8 cellular contexts compared by ENCODE assay signal in genomic region chr5:94793113-94793815, GRCh38.
A peak's percentile ranks its signal among the peaks of the same experiment; 100 is the strongest.
DNase-seq lines count a peak whose midpoint lies in the region; ATAC-seq and TF ChIP-seq lines count a peak whose summit lies in the region.

No MANE protein-coding gene starts in this region.

- no peak overlapping the region for H3K4me3 ChIP-seq in AG09309 (ENCODE audit: control insufficient read depth, low read depth, low read length)
- no peak overlapping the region for H3K4me3 ChIP-seq in prostate gland
- no peak overlapping the region for H3K4me3 ChIP-seq in uterus

- H3K4me1 Mint-ChIP-seq in T-helper 2 cell treated with Interferon-gamma antibody and Interleukin-4, amounts not matched to agents 5 μg/mL and 100 μg/mL, for 36 hours (ENCODE audit: low read depth) = peaks cover 41% of the 10 kb centered on the region

- no peaks in the 10 kb centered on the region for H3K9me3 Mint-ChIP-seq in T-helper 2 cell treated with Interferon-gamma antibody and Interleukin-4, amounts not matched to agents 5 μg/mL and 100 μg/mL, for 36 hours

- H3K27me3 ChIP-seq in prostate gland (replicated peaks; ENCODE audit: insufficient read depth) (no peaks in the 10 kb centered on the region), uterus (no peaks in the 10 kb centered on the region)

- H3K36me3 Mint-ChIP-seq in T-helper 2 cell treated with Interferon-gamma antibody and Interleukin-4, amounts not matched to agents 5 μg/mL and 100 μg/mL, for 36 hours (ENCODE audit: low read depth) = peaks cover 6% of the 10 kb centered on the region

- ATAC-seq in GM18870 (IDR thresholded peaks at IDR 0.05; ENCODE audit: unreplicated experiment) (peak; percentile 100), HG03060 (IDR thresholded peaks at IDR 0.05; ENCODE audit: low read depth, unreplicated experiment) (peak; percentile 99)

- DNase-seq in AG09309 (ENCODE audit: low read depth) (peak; percentile 67), inferior parietal cortex (ENCODE audit: extremely low spot score) (peak; percentile 29), prostate gland (ENCODE audit: low spot score) (no peak), uterus (no peak), C1 segment of cervical spinal cord (lab: John Stamatoyannopoulos, UW) (no peak)
- DNase-seq in T-helper 2 cell treated with Interferon-gamma antibody and Interleukin-4, amounts not matched to agents 5 μg/mL and 100 μg/mL, for 36 hours (ENCODE audit: low spot score) = peak; percentile 52

- H3K4me1 ChIP-seq in prostate gland (replicated peaks) (no peaks in the 10 kb centered on the region), uterus (no peaks in the 10 kb centered on the region)

- H3K27ac ChIP-seq in prostate gland = no peak overlapping the region
- no peak overlapping the region for H3K27ac ChIP-seq in uterus

- peaks cover 17% of the 10 kb centered on the region for H3K27me3 Mint-ChIP-seq in T-helper 2 cell treated with Interferon-gamma antibody and Interleukin-4, amounts not matched to agents 5 μg/mL and 100 μg/mL, for 36 hours (ENCODE audit: low read depth)

- H3K36me3 ChIP-seq in prostate gland = no peaks in the 10 kb centered on the region
- H3K36me3 ChIP-seq in uterus = no peaks in the 10 kb centered on the region

- peak overlapping the region; percentile 75 for H3K4me3 Mint-ChIP-seq in T-helper 2 cell treated with Interferon-gamma antibody and Interleukin-4, amounts not matched to agents 5 μg/mL and 100 μg/mL, for 36 hours

- no peak for TF ChIP-seq POLR2A in prostate gland (IDR thresholded peaks at IDR 0.05)
- TF ChIP-seq POLR2A in uterus (IDR thresholded peaks at IDR 0.05) = no peak

- peak overlapping the region; percentile 94 for H3K27ac Mint-ChIP-seq in T-helper 2 cell treated with Interferon-gamma antibody and Interleukin-4, amounts not matched to agents 5 μg/mL and 100 μg/mL, for 36 hours

- TF ChIP-seq CTCF in AG09309 (IDR thresholded peaks at IDR 0.05; ENCODE audit: control insufficient read depth, insufficient read depth, low read depth, low read length, missing control alignments) (no peak), prostate gland (IDR thresholded peaks at IDR 0.05) (no peak), uterus (IDR thresholded peaks at IDR 0.05) (no peak)

- intact Hi-C loops in prostate gland (cut with DNase I) (no loop called here), uterus (cut with DNase I; ENCODE audit: low total_unique reads) (no loop called here)

- H3K9me3 ChIP-seq in prostate gland = no peaks in the 10 kb centered on the region
- H3K9me3 ChIP-seq in uterus = no peaks in the 10 kb centered on the region

- WGBS in prostate gland = 71% methylated on average over 4 of the region's 4 CpGs

Comparison
In these comparisons a context has a peak if more than half of its experiments do, and no peak if none do; other contexts are left out.
1. DNase-seq: peak in AG09309 (single experiment), T-helper 2 cell treated with Interferon-gamma antibody and Interleukin-4, amounts not matched to agents 5 μg/mL and 100 μg/mL, for 36 hours (single experiment) and inferior parietal cortex (single experiment); none in prostate gland (single experiment), uterus (0 of 2) and C1 segment of cervical spinal cord (0 of 14).